ENCODE assay signal across 24 cellular contexts in genomic region chr12:26566670-26567069, GRCh38.
A peak's percentile ranks its signal among the peaks of the same experiment; 100 is the strongest.
DNase-seq lines count a peak whose midpoint lies in the region; ATAC-seq and TF ChIP-seq lines count a peak whose summit lies in the region.
"Had no signal": no experiment of that assay in that cellular context is flagged by ENCODE, and none has a peak within 500 bp of the region (broad histone marks: within the 10 kb centered on the region; RNA-seq: fewer than 3 reads in every experiment).

No MANE protein-coding gene starts in this region.

- no peak overlapping the region for H3K4me3 ChIP-seq in transverse colon
- H3K4me3 ChIP-seq: lower lobe of right lung, spleen had no signal

- no peak for TF ChIP-seq POLR2A in transverse colon (IDR thresholded peaks at IDR 0.05)

- H3K4me1 ChIP-seq in transverse colon = peaks cover 0 to 10% (median 2%) of the 10 kb centered on the region in 4 donors
- H3K4me1 ChIP-seq: lower lobe of right lung, spleen had no signal

- no peak for TF ChIP-seq EP300 in transverse colon (IDR thresholded peaks at IDR 0.05; ENCODE audit: low read depth)

- in situ Hi-C loops in transverse colon (cut with MboI; ENCODE audit: low pct_ligation_motif_present in 1 of 4, low pct_unique_long_range_greater_than_20kb in 1 of 4, low sequenced_read_pairs in 3 of 4) = no loop called here

- no peaks in the 10 kb centered on the region for H3K36me3 ChIP-seq in transverse colon
- H3K36me3 ChIP-seq: lower lobe of right lung had no signal

- 77 to 86% methylated on average over 2 of the region's 2 CpGs for WGBS in transverse colon (ENCODE audit: low coverage in 1 of 2), 2 donors

- DNase-seq in DMS 273 (lab: John Stamatoyannopoulos, UW; ENCODE audit: unreplicated experiment) (peak; percentile 34), DMS 273 treated with DMSO at 0.1 percent for 48 hours (lab: John Stamatoyannopoulos, UW) (no peak), NCI-H82 treated with DMSO at 0.1 percent for 48 hours (lab: John Stamatoyannopoulos, UW; ENCODE audit: unreplicated experiment) (peak; percentile 3), fibroblast of the conjunctiva (ENCODE audit: low read depth) (peak; percentile 32), stromal cell of bone marrow (ENCODE audit: low read depth) (peak; percentile 3), transverse colon (no peak)
- DNase-seq: activated CD4-positive, alpha-beta T cell treated with anti-CD3 and anti-CD28 coated beads, Interleukin-2, amount 50 U/mL, for 48 hours; activated naive CD4-positive, alpha-beta T cell; amygdala; central memory CD4-positive, alpha-beta T cell; effector CD4-positive, alpha-beta T cell; GF-D8; GOT3; lower lobe of right lung; NCI-H187; NCI-H345; NK-92 treated with Interleukin-12 subunit alpha and Interleukin-12 subunit beta, amount 100 ng/mL, for 24 hours; spleen; stimulated activated CD4-positive, alpha-beta T cell treated with anti-CD3 and anti-CD28 coated beads, Interleukin-4, amount 100 ng/mL, for 4 hours; stimulated activated naive CD8-positive, alpha-beta T cell treated with anti-CD3 and anti-CD28 coated beads, Interleukin-15, amount 100 ng/mL, for 72 hours had no signal

- intact Hi-C loops in transverse colon (cut with DNase I; ENCODE audit: low total_unique reads) = no loop called here

- H3K27me3 ChIP-seq in transverse colon = no peaks in the 10 kb centered on the region
- H3K27me3 ChIP-seq: spleen had no signal

- no peaks in the 10 kb centered on the region for H3K9me3 ChIP-seq in transverse colon
- H3K9me3 ChIP-seq: lower lobe of right lung, spleen had no signal

- ATAC-seq in HG02870 (IDR thresholded peaks at IDR 0.05; ENCODE audit: unreplicated experiment) = no peak
- ATAC-seq in GM21367 (IDR thresholded peaks at IDR 0.05; ENCODE audit: unreplicated experiment) = no peak
- ATAC-seq: lower lobe of right lung; SK-N-SH treated with all-trans-retinoic acid at 6 μM for 48 hours; stimulated activated naive CD8-positive, alpha-beta T cell treated with anti-CD3 and anti-CD28 coated beads, Interleukin-15, amount 100 ng/mL, for 72 hours had no signal

- no peak for TF ChIP-seq CTCF in transverse colon (IDR thresholded peaks at IDR 0.05)

- no peak overlapping the region for H3K27ac ChIP-seq in transverse colon
- H3K27ac ChIP-seq: 22Rv1, lower lobe of right lung, spleen had no signal

Comparison
In these comparisons a context has a peak if more than half of its experiments do, and no peak if none do; other contexts are left out.
1. DNase-seq: peak in DMS 273 (single experiment), NCI-H82 treated with DMSO at 0.1 percent for 48 hours (single experiment), fibroblast of the conjunctiva (single experiment) and stromal cell of bone marrow (single experiment); none in DMS 273 treated with DMSO at 0.1 percent for 48 hours (single experiment) and transverse colon (single experiment).